In genomic region chr1:30929135-30929889, GRCh38 we compare ENCODE assay signal across 8 cellular contexts. TPM values are rescaled to one million over a fixed set of nuclear protein-coding genes. Genes with fewer than 3 reads are reported as not detected.
DNase-seq lines count a peak whose midpoint lies in the region; ATAC-seq and TF ChIP-seq lines count a peak whose summit lies in the region.

No MANE protein-coding gene starts in this region.

- DNase-seq in G401 (ENCODE audit: low spot score) (peak; percentile 48), T-cell (peak in 19 of 34 experiments; percentile 12 to 49 (median 35)), brain microvascular endothelial cell (peak; percentile 48), islet precursor cell (peak; percentile 79)
- peak; percentile 22 to 31 (median 26) for DNase-seq in stimulated activated CD4-positive, alpha-beta T cell treated with anti-CD3 and anti-CD28 coated beads, TNF-alpha, amount 100 ng/mL, for 24 hours (ENCODE audit: low read depth in 3 of 3)

- peaks cover 11% of the 10 kb centered on the region for H3K36me3 Mint-ChIP-seq in T-cell

- H3K27ac Mint-ChIP-seq in T-cell, result peak overlapping the region; percentile 6 to 16

- H3K36me3 ChIP-seq in brain microvascular endothelial cell (replicated peaks), result peaks cover 31% of the 10 kb centered on the region

- H3K27ac ChIP-seq in brain microvascular endothelial cell, result no peak overlapping the region

- POLR2A ChIA-PET in T-cell (lab: Charles Lee), result interaction anchor here in 1 of 2 donors (0.6 kb wide), 1 partner anchor 136 kb away, joined by 3 read pairs; no protein-coding TSS in a partner anchor

- ATAC-seq in T-cell (replicated peaks in 1 of 4) (peak; percentile 65 to 77 (median 70)), GM21360 (IDR thresholded peaks at IDR 0.05; ENCODE audit: unreplicated experiment) (no peak), HG03039 (IDR thresholded peaks at IDR 0.05; ENCODE audit: unreplicated experiment) (no peak)

- in situ Hi-C loops in G401 (cut with HindIII; ENCODE audit: low sequenced_read_pairs), result no loop called here
- in situ Hi-C loops in brain microvascular endothelial cell (cut with HindIII; ENCODE audit: low pct_ligation_motif_present, low sequenced_read_pairs), result no loop called here

- no peak overlapping the region for H3K4me3 Mint-ChIP-seq in T-cell

- H3K4me1 Mint-ChIP-seq in T-cell, result no peaks in the 10 kb centered on the region

- no peaks in the 10 kb centered on the region for H3K27me3 ChIP-seq in brain microvascular endothelial cell (replicated peaks)

- CTCF ChIA-PET in T-cell (lab: Charles Lee), result interaction anchor here (0.6 to 2.5 kb wide), 6 partner anchors 10 to 210 kb away, joined by 3 to 10 read pairs (median 4); no protein-coding TSS in a partner anchor

- no peak overlapping the region for H3K4me3 ChIP-seq in brain microvascular endothelial cell (ENCODE audit: low read depth, low read length)

- TF ChIP-seq CTCF in LNCAP (IDR thresholded peaks at IDR 0.05) (peak; percentile 76), brain microvascular endothelial cell (IDR thresholded peaks at IDR 0.05; ENCODE audit: low read depth, low read length, missing control alignments) (peak; percentile 80)

- H3K27me3 Mint-ChIP-seq in T-cell, result peaks cover 0 to 2% of the 10 kb centered on the region in 2 donors

- H3K9me3 Mint-ChIP-seq in T-cell, result no peaks in the 10 kb centered on the region

RNA-seq across cellular contexts. Expression of gene SDC3, which starts 20.8 kb away (rescaled TPM):
- 23.0 and 26.6 TPM in 2 replicates for total RNA-seq in G401 (2014; rRNA removed; shearing (Covaris generic))
- 1 to 10 TPM in 1 of 5 donors, under 1 TPM in 4; 0.07 to 1.1 (median 0.47) TPM for total RNA-seq in T-cell

Comparison
In these comparisons a context has a peak if more than half of its experiments do, and no peak if none do; other contexts are left out.
1. DNase-seq: peak in every context shown above with its lines; median percentile 79 in islet precursor cell; 48 in G401; 48 in brain microvascular endothelial cell; 35 in T-cell; 26 in stimulated activated CD4-positive, alpha-beta T cell treated with anti-CD3 and anti-CD28 coated beads, TNF-alpha, amount 100 ng/mL, for 24 hours.
2. ATAC-seq: peak in T-cell (4 of 4); none in GM21360 (single experiment) and HG03039 (single experiment).
3. RNA of gene SDC3, which starts 20.8 kb away (total RNA-seq): 23.0 to 26.6 TPM in G401; 0.07 to 1.1 TPM in T-cell; every median in the first group is over 10 times any median in the second.